1 cellular context compared by ENCODE assay signal in the genomic region with DNA sequence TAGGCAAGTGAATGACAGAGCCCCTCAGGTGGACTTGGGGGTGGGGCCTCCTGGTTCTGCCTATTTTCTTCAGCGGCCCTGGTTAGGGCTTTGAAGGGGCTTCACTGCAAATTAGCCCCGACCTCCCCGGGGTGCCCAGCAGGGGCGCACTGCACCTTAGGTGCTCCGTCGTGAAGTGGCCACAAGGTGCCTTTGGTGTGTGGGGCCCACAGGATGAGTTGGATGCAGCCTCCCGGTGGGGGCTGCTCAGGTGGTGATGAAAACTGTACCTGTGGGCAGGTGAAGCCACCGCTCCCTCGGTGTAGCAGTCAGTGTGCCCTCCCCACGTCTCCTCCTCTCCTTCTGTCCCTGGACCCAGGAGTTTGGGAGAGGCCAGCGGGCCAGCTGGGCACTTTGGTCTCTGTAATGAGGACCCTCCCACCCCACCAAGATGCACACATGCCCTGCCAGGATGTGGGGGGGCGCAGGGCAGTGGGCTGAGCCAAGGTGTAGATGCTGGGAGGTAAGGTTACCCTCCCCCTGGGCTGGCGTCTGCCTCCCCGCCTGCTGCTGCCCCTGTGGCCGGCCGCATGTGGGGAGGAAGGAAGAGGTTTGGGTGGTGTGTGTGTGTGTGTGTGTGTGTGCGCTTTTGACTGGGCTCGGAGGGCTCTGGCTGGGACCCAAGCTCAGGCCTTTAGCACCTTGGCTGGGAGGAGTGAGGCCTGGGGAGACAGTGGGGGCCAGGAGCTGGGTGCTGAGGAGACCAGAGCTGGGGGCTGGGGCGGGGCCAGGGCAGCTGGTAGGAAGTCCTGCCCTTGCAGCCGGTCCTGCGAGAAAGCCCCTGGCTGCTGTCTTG.
TF ChIP-seq lines count a peak whose summit lies in the region.

No MANE protein-coding gene starts in this region.

TF ChIP-seq in HepG2, 621 proteins besides CTCF, POLR2A, EP300 and RAD21:
- TF ChIP-seq STAG1 (CRISPR knock-in tag; IDR thresholded peaks at IDR 0.05) (peak; percentile 3; the same call in 1 of the 2 replicates), RBM39 (IDR thresholded peaks at IDR 0.05; ENCODE audit: low read depth, low read length, poor library complexity, severe bottlenecking) (peak; percentile 28), ZMAT5 (CRISPR knock-in tag; IDR thresholded peaks at IDR 0.05; ENCODE audit: borderline replicate concordance, low read depth) (no peak), SMARCC2 (IDR thresholded peaks at IDR 0.05) (no peak)
